15 cellular contexts compared by ENCODE assay signal in genomic region chr1:236051107-236051885, GRCh38. TPM values are rescaled to one million over a fixed set of nuclear protein-coding genes. Genes with fewer than 3 reads are reported as not detected.
A peak's percentile ranks its signal among the peaks of the same experiment; 100 is the strongest.
DNase-seq lines count a peak whose midpoint lies in the region; ATAC-seq and TF ChIP-seq lines count a peak whose summit lies in the region.
"Had no signal": no experiment of that assay in that cellular context is flagged by ENCODE, and none has a peak within 500 bp of the region (broad histone marks: within the 10 kb centered on the region; RNA-seq: fewer than 3 reads in every experiment).

No MANE protein-coding gene starts in this region.

- intact Hi-C loops in Right ventricle myocardium inferior (cut with DNase I): no loop called here
- intact Hi-C loops in cardiac septum (cut with DNase I): no loop called here

- WGBS in mesendoderm (ENCODE audit: extremely low coverage, insufficient coverage, low lambda C conversion rate): no CpG with 5 or more reads among the region's 10 CpGs

- H3K36me3 Mint-ChIP-seq in natural killer cell treated with Interleukin-12 subunit alpha and Interleukin-12 subunit beta and Interleukin-15 and Interleukin-18, amount 100 ng/mL, for 72 hours: no peaks in the 10 kb centered on the region

- H3K27ac ChIP-seq in mesendoderm (ENCODE audit: low read depth, low read length): no peak overlapping the region

- H2BK5ac ChIP-seq in mesendoderm (ENCODE audit: low read length): no peak overlapping the region

- no peak overlapping the region for H3K4me3 Mint-ChIP-seq in natural killer cell treated with Interleukin-12 subunit alpha and Interleukin-12 subunit beta and Interleukin-15 and Interleukin-18, amount 100 ng/mL, for 72 hours
- H3K4me3 Mint-ChIP-seq: activated CD4-positive, alpha-beta T cell treated with anti-CD3 and anti-CD28 coated beads, Interleukin-2, amount 10 ng/mL, durations not matched to agents 7 days and 5 days; T-helper 2 cell treated with Interferon-gamma antibody and Interleukin-4, amounts not matched to agents 5 μg/mL and 100 μg/mL, for 36 hours had no signal

- H3K79me2 ChIP-seq in mesendoderm (ENCODE audit: control insufficient read depth, insufficient read depth, low read length): no peaks in the 10 kb centered on the region

- no peak overlapping the region for H3K9ac ChIP-seq in mesendoderm (ENCODE audit: low read length)

- no peak overlapping the region for H2BK15ac ChIP-seq in mesendoderm (replicated peaks; ENCODE audit: low read depth)

- no peaks in the 10 kb centered on the region for H3K36me3 ChIP-seq in mesendoderm (ENCODE audit: control insufficient read depth, insufficient read depth, low read length)

- H2AK5ac ChIP-seq in mesendoderm (ENCODE audit: low read length): no peak overlapping the region

- H3K23ac ChIP-seq in mesendoderm (ENCODE audit: low read length): no peak overlapping the region

- no peaks in the 10 kb centered on the region for H3K4me1 Mint-ChIP-seq in natural killer cell treated with Interleukin-12 subunit alpha and Interleukin-12 subunit beta and Interleukin-15 and Interleukin-18, amount 100 ng/mL, for 72 hours (ENCODE audit: low read depth in 2 of 2)
- H3K4me1 Mint-ChIP-seq: activated CD4-positive, alpha-beta T cell treated with anti-CD3 and anti-CD28 coated beads, Interleukin-2, amount 10 ng/mL, durations not matched to agents 7 days and 5 days had no signal

- no peak overlapping the region for H3K4ac ChIP-seq in mesendoderm (ENCODE audit: low read depth, low read length)

- H3K9me3 Mint-ChIP-seq in natural killer cell treated with Interleukin-12 subunit alpha and Interleukin-12 subunit beta and Interleukin-15 and Interleukin-18, amount 100 ng/mL, for 72 hours: no peaks in the 10 kb centered on the region
- H3K9me3 Mint-ChIP-seq: activated CD4-positive, alpha-beta T cell treated with anti-CD3 and anti-CD28 coated beads, Interleukin-2, amount 10 ng/mL, durations not matched to agents 7 days and 5 days; T-helper 2 cell treated with Interferon-gamma antibody and Interleukin-4, amounts not matched to agents 5 μg/mL and 100 μg/mL, for 36 hours had no signal

- H3K27me3 ChIP-seq in mesendoderm (ENCODE audit: insufficient read depth, low read length, poor library complexity): no peaks in the 10 kb centered on the region
- H3K27me3 ChIP-seq: upper lobe of left lung had no signal

- no peak overlapping the region for H3K56ac ChIP-seq in mesendoderm (ENCODE audit: low read length)

- H3K27me3 Mint-ChIP-seq in natural killer cell treated with Interleukin-12 subunit alpha and Interleukin-12 subunit beta and Interleukin-15 and Interleukin-18, amount 100 ng/mL, for 72 hours: peaks cover 15 to 22% of the 10 kb centered on the region in 2 donors

- H3K27ac Mint-ChIP-seq in natural killer cell treated with Interleukin-12 subunit alpha and Interleukin-12 subunit beta and Interleukin-15 and Interleukin-18, amount 100 ng/mL, for 72 hours: no peak overlapping the region
- H3K27ac Mint-ChIP-seq: activated CD4-positive, alpha-beta T cell treated with anti-CD3 and anti-CD28 coated beads, Interleukin-2, amount 10 ng/mL, durations not matched to agents 7 days and 5 days; T-helper 2 cell treated with Interferon-gamma antibody and Interleukin-4, amounts not matched to agents 5 μg/mL and 100 μg/mL, for 36 hours had no signal

- H4K8ac ChIP-seq in mesendoderm (ENCODE audit: low read depth, low read length): no peak overlapping the region

- peak; percentile 32 for ATAC-seq in Right ventricle myocardium inferior
- ATAC-seq in HG02938 (IDR thresholded peaks at IDR 0.05; ENCODE audit: unreplicated experiment): no peak
- no peak for ATAC-seq in natural killer cell treated with Interleukin-12 subunit alpha and Interleukin-12 subunit beta and Interleukin-15 and Interleukin-18, amount 100 ng/mL, for 72 hours

- H2BK120ac ChIP-seq in mesendoderm (ENCODE audit: low read depth, low read length): no peak overlapping the region

- no peak overlapping the region for H4K5ac ChIP-seq in mesendoderm (ENCODE audit: low read length)

- H3K79me1 ChIP-seq in mesendoderm (ENCODE audit: low read length): no peaks in the 10 kb centered on the region

- peaks cover 3% of the 10 kb centered on the region for H3K4me1 ChIP-seq in mesendoderm (ENCODE audit: control insufficient read depth, low read depth, low read length)

- H3K4me3 ChIP-seq in fibroblast of the aortic adventitia (ENCODE audit: low read depth, low read length): no peak overlapping the region
- H3K4me3 ChIP-seq in mesendoderm (ENCODE audit: low read length): no peak overlapping the region
- H3K4me3 ChIP-seq: upper lobe of left lung had no signal

- DNase-seq in Right ventricle myocardium inferior (ENCODE audit: missing footprints): no peak
- no peak for DNase-seq in cardiac septum (ENCODE audit: low spot score)
- peak; percentile 48 for DNase-seq in fibroblast of the aortic adventitia (ENCODE audit: low read depth)
- DNase-seq in mesendoderm: peak; percentile 44
- no peak for DNase-seq in activated CD8-positive, alpha-beta memory T cell treated with anti-CD3 and anti-CD28 coated beads, Interleukin-2, amount 50 U/mL, for 4 hours
- no peak for DNase-seq in SKM-1 treated with dmso at 0.1 percent for 144 hours (lab: John Stamatoyannopoulos, UW; ENCODE audit: unreplicated experiment)
- DNase-seq in natural killer cell treated with Interleukin-12 subunit alpha and Interleukin-12 subunit beta and Interleukin-15 and Interleukin-18, amount 100 ng/mL, for 72 hours (ENCODE audit: low spot score): no peak
- DNase-seq: activated CD4-positive, alpha-beta T cell treated with anti-CD3 and anti-CD28 coated beads, Interleukin-2, amount 10 ng/mL, durations not matched to agents 7 days and 5 days; DND-41; esophagus squamous epithelium; NCI-H1048; NCI-H226; upper lobe of left lung had no signal

- H3K4me2 ChIP-seq in mesendoderm (ENCODE audit: low read length): no peak overlapping the region

- H3K18ac ChIP-seq in mesendoderm (ENCODE audit: low read length): no peak overlapping the region

- no peak for TF ChIP-seq CTCF in fibroblast of the aortic adventitia (IDR thresholded peaks at IDR 0.05; ENCODE audit: insufficient read depth, low read length)

RNA-seq across cellular contexts. Expression of gene NID1, which starts 13.6 kb away (rescaled TPM):
- 65.8 TPM for total RNA-seq in Right ventricle myocardium inferior
- 42.1 TPM for total RNA-seq in cardiac septum
- total RNA-seq in fibroblast of the aortic adventitia (ENCODE audit: low replicate concordance): 26.7 and 68.1 TPM in 2 replicates
- 10.6 TPM for polyA plus RNA-seq in mesendoderm (2013, experiment 1 of 2)
- polyA plus RNA-seq in mesendoderm (2013, experiment 2 of 2): 10.4 TPM
- total RNA-seq in natural killer cell treated with Interleukin-12 subunit alpha and Interleukin-12 subunit beta and Interleukin-15 and Interleukin-18, amount 100 ng/mL, for 72 hours: not detected

Comparison
In these comparisons a context has a peak if more than half of its experiments do, and no peak if none do; other contexts are left out.
1. DNase-seq: peak in fibroblast of the aortic adventitia (single experiment) and mesendoderm (single experiment); none in Right ventricle myocardium inferior (single experiment), cardiac septum (single experiment), activated CD8-positive, alpha-beta memory T cell treated with anti-CD3 and anti-CD28 coated beads, Interleukin-2, amount 50 U/mL, for 4 hours (single experiment), SKM-1 treated with dmso at 0.1 percent for 144 hours (single experiment) and natural killer cell treated with Interleukin-12 subunit alpha and Interleukin-12 subunit beta and Interleukin-15 and Interleukin-18, amount 100 ng/mL, for 72 hours (single experiment).
2. RNA of gene NID1, which starts 13.6 kb away (total RNA-seq): 26.7 to 68.1 TPM in fibroblast of the aortic adventitia, 65.8 TPM in Right ventricle myocardium inferior (single experiment) and 42.1 TPM in cardiac septum (single experiment); not detected in natural killer cell treated with Interleukin-12 subunit alpha and Interleukin-12 subunit beta and Interleukin-15 and Interleukin-18, amount 100 ng/mL, for 72 hours; every median in the first group is over 10 times any median in the second.